8 cellular contexts compared by ENCODE assay signal in the genomic region with DNA sequence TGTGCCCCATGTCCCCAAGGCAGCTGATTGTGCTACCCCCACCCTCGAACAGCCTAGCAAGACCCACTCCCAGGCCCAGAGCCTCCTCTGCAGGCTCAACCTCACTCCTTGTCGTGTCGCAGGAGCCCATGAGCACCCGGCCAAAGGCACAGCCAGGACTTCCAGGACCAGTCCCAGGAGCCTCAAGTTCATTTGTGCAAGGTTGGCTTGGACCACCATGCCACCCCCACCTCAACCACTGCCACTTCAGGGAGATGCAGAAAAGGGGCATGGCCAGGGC. TPM values are rescaled to one million over a fixed set of nuclear protein-coding genes. Genes with fewer than 3 reads are reported as not detected.
"Had no signal": no experiment of that assay in that cellular context is flagged by ENCODE, and none has a peak within 500 bp of the region (broad histone marks: within the 10 kb centered on the region; RNA-seq: fewer than 3 reads in every experiment).

No MANE protein-coding gene starts in this region.

- H3K4me1 Mint-ChIP-seq: H9, IgD-negative memory B cell had no signal

- H3K9me3 Mint-ChIP-seq: H9 had no signal

- H3K36me3 Mint-ChIP-seq: IgD-negative memory B cell had no signal

- H3K27me3 Mint-ChIP-seq: IgD-negative memory B cell had no signal

- H2AFZ ChIP-seq: GM23248 had no signal

- H3K27ac ChIP-seq: GM23248, HL-60 had no signal

- H3K4me3 Mint-ChIP-seq: H9 had no signal

- H3K27ac Mint-ChIP-seq: H9, IgD-negative memory B cell had no signal

- H3K4me3 ChIP-seq: GM23248 had no signal

- H3K9ac ChIP-seq: GM23248 had no signal

- ATAC-seq: HepG2 had no signal

- DNase-seq: GM23248, GOT3, H9, HCEC 1CT had no signal

RNA-seq across cellular contexts. Expression of gene KRTAP11-1, which starts 54.4 kb away (rescaled TPM):
- total RNA-seq: GM23248, H9, HepG2, HT1080 had no signal
- polyA plus RNA-seq: GM23248, HepG2, IgD-negative memory B cell had no signal
